ENCODE assay signal across 17 cellular contexts in the genomic region with DNA sequence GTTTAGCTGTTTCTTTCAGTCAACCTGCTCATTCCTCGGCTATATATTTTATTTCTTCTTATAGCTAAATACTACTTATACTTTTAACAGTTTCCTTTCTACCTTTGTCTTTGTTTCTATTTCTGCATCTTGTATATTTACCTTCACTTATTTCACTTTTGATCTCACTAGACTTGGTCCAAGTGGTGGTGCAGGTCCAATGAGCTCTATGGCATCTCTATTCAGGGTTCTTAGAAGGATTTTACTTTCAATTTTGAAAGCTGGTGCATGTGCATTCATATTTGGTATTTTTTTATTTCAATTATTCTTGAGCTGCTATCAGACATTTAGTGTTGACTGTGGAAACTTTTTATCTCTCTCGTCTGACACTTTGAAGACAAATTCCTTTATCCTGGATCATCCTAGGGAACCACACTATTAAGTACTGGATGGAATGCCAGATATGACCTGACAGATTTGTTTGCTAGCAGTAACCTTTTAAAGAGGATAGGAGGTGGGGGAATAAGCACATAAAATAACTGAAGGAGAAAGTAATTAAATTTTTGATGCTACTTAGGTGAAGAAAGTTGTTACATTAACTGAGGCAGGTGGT.
DNase-seq lines count a peak whose midpoint lies in the region; ATAC-seq lines count a peak whose summit lies in the region.
"Had no signal": no experiment of that assay in that cellular context is flagged by ENCODE, and none has a peak within 500 bp of the region (broad histone marks: within the 10 kb centered on the region; RNA-seq: fewer than 3 reads in every experiment).

No MANE protein-coding gene starts in this region.

- DNase-seq in A172 (ENCODE audit: low spot score) (peak; percentile 42), LHCN-M2 (ENCODE audit: low read depth) (peak; percentile 12), adipocyte (ENCODE audit: low read depth) (peak; percentile 1), mesendoderm (peak; percentile 81), mesenteric fat pad (ENCODE audit: low spot score) (no peak), NCI-H510A (lab: John Stamatoyannopoulos, UW) (no peak)
- DNase-seq: GF-D8, IMR-90, Kasumi-1, NCI-H1436, NCI-H2081 treated with DMSO at 0.1 percent for 48 hours, NCI-H2227 treated with DMSO at 0.1 percent for 48 hours, NCI-H526 treated with DMSO at 0.1 percent for 48 hours had no signal

- H3K79me2 ChIP-seq in mesendoderm (ENCODE audit: control insufficient read depth, insufficient read depth, low read length), result no peaks in the 10 kb centered on the region

- WGBS in mesendoderm (ENCODE audit: extremely low coverage, insufficient coverage, low lambda C conversion rate), result no CpG with 5 or more reads among the region's 2 CpGs

- H2BK120ac ChIP-seq in mesendoderm (ENCODE audit: low read depth, low read length), result no peak overlapping the region

- no peak overlapping the region for H3K4me2 ChIP-seq in mesendoderm (ENCODE audit: low read length)
- H3K4me2 ChIP-seq: GM23338 had no signal

- H3K4me3 ChIP-seq in adipocyte (ENCODE audit: low read length) (peak overlapping the region; percentile 49), mesendoderm (ENCODE audit: low read length) (no peak overlapping the region)
- H3K4me3 ChIP-seq: GM23338, SK-N-MC had no signal

- no peak overlapping the region for H3K4ac ChIP-seq in mesendoderm (ENCODE audit: low read depth, low read length)

- H3K18ac ChIP-seq in mesendoderm (ENCODE audit: low read length), result no peak overlapping the region

- ATAC-seq in HG03280 (IDR thresholded peaks at IDR 0.05; ENCODE audit: unreplicated experiment) (no peak), GM21423 (IDR thresholded peaks at IDR 0.05; ENCODE audit: unreplicated experiment) (no peak)
- ATAC-seq: GM23338 had no signal

- H4K8ac ChIP-seq in mesendoderm (ENCODE audit: low read depth, low read length), result no peak overlapping the region

- H3K79me1 ChIP-seq in mesendoderm (ENCODE audit: low read length), result no peaks in the 10 kb centered on the region

- no peak overlapping the region for H2AK5ac ChIP-seq in mesendoderm (ENCODE audit: low read length)

- H3K9ac ChIP-seq in adipocyte (ENCODE audit: low read length) (no peak overlapping the region), mesendoderm (ENCODE audit: low read length) (no peak overlapping the region)

- H3K27me3 ChIP-seq in adipocyte (replicated peaks; ENCODE audit: control insufficient read depth, insufficient read depth, low read length), result no peaks in the 10 kb centered on the region
- H3K27me3 ChIP-seq in mesendoderm (ENCODE audit: insufficient read depth, low read length, poor library complexity), result no peaks in the 10 kb centered on the region

- H3K4me1 ChIP-seq in adipocyte (ENCODE audit: control insufficient read depth, insufficient read depth, low read length) (peaks cover 21% of the 10 kb centered on the region), mesendoderm (ENCODE audit: control insufficient read depth, low read depth, low read length) (no peaks in the 10 kb centered on the region)

- H2BK15ac ChIP-seq in mesendoderm (replicated peaks; ENCODE audit: low read depth), result no peak overlapping the region

- H3K56ac ChIP-seq in mesendoderm (ENCODE audit: low read length), result no peak overlapping the region

- no peaks in the 10 kb centered on the region for H3K9me3 ChIP-seq in adipocyte (ENCODE audit: control insufficient read depth, low read length)

- H3K23ac ChIP-seq in mesendoderm (ENCODE audit: low read length), result no peak overlapping the region

- no peak overlapping the region for H4K5ac ChIP-seq in mesendoderm (ENCODE audit: low read length)

- H3K27ac ChIP-seq in mesendoderm (ENCODE audit: low read depth, low read length), result no peak overlapping the region
- H3K27ac ChIP-seq: SK-N-MC had no signal

- H3K36me3 ChIP-seq in adipocyte (ENCODE audit: control insufficient read depth, insufficient read depth, low read length, severe bottlenecking) (no peaks in the 10 kb centered on the region), mesendoderm (ENCODE audit: control insufficient read depth, insufficient read depth, low read length) (no peaks in the 10 kb centered on the region)

- H2BK5ac ChIP-seq in mesendoderm (ENCODE audit: low read length), result no peak overlapping the region

Comparison
In these comparisons a context has a peak if more than half of its experiments do, and no peak if none do; other contexts are left out.
1. DNase-seq: peak in A172 (single experiment), LHCN-M2 (single experiment), adipocyte (single experiment) and mesendoderm (single experiment); none in mesenteric fat pad (single experiment) and NCI-H510A (single experiment).